Comparison of ENCODE assay signal across 8 cellular contexts in genomic region chr9:33473643-33474352, GRCh38. TPM values are rescaled to one million over a fixed set of nuclear protein-coding genes. Genes with fewer than 3 reads are reported as not detected.
A peak's percentile ranks its signal among the peaks of the same experiment; 100 is the strongest.
DNase-seq lines count a peak whose midpoint lies in the region; ATAC-seq, FAIRE-seq and TF ChIP-seq lines count a peak whose summit lies in the region.

TSS of gene NOL6 (minus strand) at chr9:33473924. CDS start at chr9:33473842, 82 bp downstream.

- H3K79me2 ChIP-seq in endothelial cell of umbilical vein (ENCODE audit: control insufficient read depth, insufficient read depth, low read length) = peaks cover 20% of the 10 kb centered on the region

- H3K9me1 ChIP-seq in IMR-90 (ENCODE audit: insufficient read depth, low read length) (peaks cover 8% of the 10 kb centered on the region; the same call in 1 of the 2 replicates), endothelial cell of umbilical vein (replicated peaks; ENCODE audit: control insufficient read depth, extremely low read depth, insufficient read depth, low read length) (no peaks in the 10 kb centered on the region)

- H4K8ac ChIP-seq in IMR-90 (ENCODE audit: low read depth in 2 of 2, low read length in 2 of 2) = peak within 1 kb of the TSS; percentile 55 to 93

- TF ChIP-seq CTCF in IMR-90 (conservative IDR thresholded peaks at IDR 0.05; ENCODE audit: low read depth, low read length) (no peak), endothelial cell of umbilical vein (IDR thresholded peaks at IDR 0.05; ENCODE audit: extremely low read depth in 1 of 2, insufficient read depth in 1 of 2, low read depth in 1 of 2, low read length in 2 of 2) (no peak)

- H3K79me1 ChIP-seq in IMR-90 (ENCODE audit: low read depth in 1 of 2, low read length in 2 of 2) = peaks cover 10 to 47% of the 10 kb centered on the region in 2 experiments; a peak in 3 of 4 replicates

- H4K20me1 ChIP-seq in IMR-90 (ENCODE audit: insufficient read depth, low read length) (peaks cover 8% of the 10 kb centered on the region; the same call in 1 of the 2 replicates), endothelial cell of umbilical vein (replicated peaks; ENCODE audit: control insufficient read depth, extremely low read depth, insufficient read depth, low read length) (no peaks in the 10 kb centered on the region)

- H2BK15ac ChIP-seq in IMR-90 (ENCODE audit: low read depth, low read length) = no peak within 1 kb of the TSS

- peak within 1 kb of the TSS; percentile 65 for H4K5ac ChIP-seq in IMR-90 (ENCODE audit: low read depth, low read length)

- H3K4ac ChIP-seq in IMR-90 (ENCODE audit: low read depth, low read length) = peak within 1 kb of the TSS; percentile 81

- dilution Hi-C loops in IMR-90 (cut with HindIII; ENCODE audit: low sequenced_read_pairs, unreplicated experiment) = loop anchor here (25.0 kb wide), 1 partner anchor 186 kb away; the partner anchor contains the start of gene NFX1
- dilution Hi-C loops in endothelial cell of umbilical vein (cut with MboI; ENCODE audit: extremely low pct_ligation_motif_present, low sequenced_read_pairs) = no loop called here

- H3K9me3 ChIP-seq in IMR-90 (ENCODE audit: control insufficient read depth, insufficient read depth, low read length) (no peaks in the 10 kb centered on the region), endothelial cell of umbilical vein (replicated peaks; ENCODE audit: control insufficient read depth, insufficient read depth, low read length) (no peaks in the 10 kb centered on the region)

- H3K27ac ChIP-seq in IMR-90 (ENCODE audit: insufficient read depth, low read length) (peak within 1 kb of the TSS; percentile 57), endothelial cell of umbilical vein (ENCODE audit: insufficient read depth, low read depth, low read length) (peak within 1 kb of the TSS; percentile 70)

- H2AFZ ChIP-seq in IMR-90 (replicated peaks; ENCODE audit: low read length, poor library complexity) = peak within 1 kb of the TSS; percentile 90
- peak within 1 kb of the TSS; percentile 79 for H2AFZ ChIP-seq in endothelial cell of umbilical vein (ENCODE audit: low read depth, low read length)

- TF ChIP-seq POLR2A in IMR-90 (IDR thresholded peaks at IDR 0.05; ENCODE audit: low read depth, low read length) (peak; percentile 95), endothelial cell of umbilical vein (IDR thresholded peaks at IDR 0.05; ENCODE audit: low read depth, low read length) (peak; percentile 94)

- peak within 1 kb of the TSS; percentile 3; the same call in 1 of the 2 replicates for H2BK120ac ChIP-seq in IMR-90 (ENCODE audit: low read depth, low read length)

- H3K4me2 ChIP-seq in IMR-90 (ENCODE audit: low read depth, low read length) = peak within 1 kb of the TSS; percentile 78
- H3K4me2 ChIP-seq in endothelial cell of umbilical vein (ENCODE audit: insufficient read depth, low read length) = peak within 1 kb of the TSS; percentile 90

- H3K4me1 ChIP-seq in IMR-90 (ENCODE audit: control insufficient read depth, insufficient read depth, low read length) (peaks cover 3% of the 10 kb centered on the region; the same call in 1 of the 2 replicates), endothelial cell of umbilical vein (ENCODE audit: control insufficient read depth, extremely low read depth, insufficient read depth, low read length) (peaks cover 15% of the 10 kb centered on the region)

- intact Hi-C loops in IMR-90 (cut with micrococcal nuclease) = loop anchor here (1.0 to 5.0 kb wide), 2 partner anchors 44 to 249 kb away; no protein-coding TSS in a partner anchor
- intact Hi-C loops in endothelial cell of umbilical vein (cut with micrococcal nuclease) = loop anchor here (2.0 to 5.0 kb wide), 4 partner anchors 15 to 249 kb away; partner anchors contain the start of gene BAG1

- H3K9ac ChIP-seq in IMR-90 (ENCODE audit: low read depth, low read length) (peak within 1 kb of the TSS; percentile 71), endothelial cell of umbilical vein (replicated peaks; ENCODE audit: extremely low read depth, insufficient read depth, low read length) (peak within 1 kb of the TSS; percentile 80)

- peak within 1 kb of the TSS; percentile 93 for H3K14ac ChIP-seq in IMR-90 (replicated peaks; ENCODE audit: low read depth, low read length)

- peak within 1 kb of the TSS; percentile 79 for H2AK5ac ChIP-seq in IMR-90 (ENCODE audit: low read depth, low read length)

- H3K27me3 ChIP-seq in IMR-90 (ENCODE audit: control insufficient read depth, insufficient read depth, low read length) (no peaks in the 10 kb centered on the region), endothelial cell of umbilical vein (ENCODE audit: control insufficient read depth in 2 of 2, insufficient read depth in 2 of 2, low read length in 2 of 2) (no peaks in the 10 kb centered on the region)

- no peak for TF ChIP-seq RAD21 in IMR-90 (IDR thresholded peaks at IDR 0.05; ENCODE audit: low read length)

- BruUV-seq in IMR-90 (replicated peaks; lab: Mats Ljungman, UMichigan) (no TSS peak), endothelial cell of umbilical vein (replicated peaks; lab: Mats Ljungman, UMichigan) (no TSS peak)

- peak; percentile 96 for ATAC-seq in GM21528 (IDR thresholded peaks at IDR 0.05; ENCODE audit: low FRiP score, unreplicated experiment)
- ATAC-seq in IMR-90 (ENCODE audit: low read depth) = peak; percentile 99

- H3K36me3 ChIP-seq in IMR-90 (ENCODE audit: control insufficient read depth, insufficient read depth, low read length) = peaks cover 27% of the 10 kb centered on the region
- peaks cover 0 to 24% of the 10 kb centered on the region in 2 experiments for H3K36me3 ChIP-seq in endothelial cell of umbilical vein (ENCODE audit: control insufficient read depth in 2 of 2, extremely low read depth in 1 of 2, insufficient read depth in 2 of 2, low read length in 2 of 2)

- peak; percentile 100 for FAIRE-seq in endothelial cell of umbilical vein (lab: Jason Lieb, UNC)

- WGBS in IMR-90 (ENCODE audit: extremely low coverage in 2 of 2, insufficient read length in 1 of 2), 2 experiments = 2% methylated on average over 18 of the region's 32 CpGs; no CpG with 5 or more reads in 1 of the 2 experiments

- peak within 1 kb of the TSS; percentile 78 for H3K56ac ChIP-seq in IMR-90 (ENCODE audit: extremely low read depth, insufficient read depth, low read length)

- H2AK9ac ChIP-seq in IMR-90 (replicated peaks; ENCODE audit: low read depth, low read length, poor library complexity) = peak within 1 kb of the TSS; percentile 92

- H3K18ac ChIP-seq in IMR-90 (ENCODE audit: low read depth, low read length) = peak within 1 kb of the TSS; percentile 36; the same call in 1 of the 2 replicates

- POLR2A ChIA-PET in IMR-90 (lab: Charles Lee; ENCODE audit: unreplicated experiment) (interaction anchor here (1.2 kb wide), 1 partner anchor 10 kb away, joined by 3 read pairs; no protein-coding TSS in a partner anchor), endothelial cell of umbilical vein (lab: Charles Lee) (interaction anchor here (0.6 to 1.5 kb wide), 12 partner anchors 9 to 449 kb away, joined by 3 to 8 read pairs (median 4); partner anchors contain the start of genes ANKRD18B, DNAJA1 and NFX1)

- DNase-seq in DMS 273 (lab: John Stamatoyannopoulos, UW; ENCODE audit: unreplicated experiment) (peak; percentile 99), IMR-90 (peak; percentile 99), OCI-M1 (lab: John Stamatoyannopoulos, UW) (peak; percentile 99), activated T-cell treated with anti-CD3 and anti-CD28 coated beads for 24 hours (ENCODE audit: low read depth) (peak; percentile 98), endothelial cell of umbilical vein (ENCODE audit: low read depth, low spot score) (peak; percentile 100), midbrain (lab: John Stamatoyannopoulos, UW) (peak; percentile 99)
- peak; percentile 94 to 96 for DNase-seq in stimulated activated CD8-positive, alpha-beta memory T cell treated with anti-CD3 and anti-CD28 coated beads, Interleukin-2, amount 100 ng/mL, for 1 hour (ENCODE audit: low read depth in 2 of 2)

- CTCF ChIA-PET in IMR-90 (lab: Yijun Ruan, JAX) (interaction anchor here (0.6 to 1.4 kb wide), 6 partner anchors 10 to 737 kb away, joined by 3 to 10 read pairs (median 4); partner anchors contain the start of gene ANKRD18B), endothelial cell of umbilical vein (lab: Charles Lee) (interaction anchor here (0.7 to 5.1 kb wide), 13 partner anchors 10 to 187 kb away, joined by 3 to 49 read pairs (median 9); partner anchors contain the start of genes ANKRD18B and AQP3)

- peak within 1 kb of the TSS; percentile 69 for H3K23ac ChIP-seq in IMR-90 (ENCODE audit: low read depth, low read length)

- in situ Hi-C loops in IMR-90 (cut with MboI; ENCODE audit: low sequenced_read_pairs) = no loop called here

- peak within 1 kb of the TSS; percentile 91 for H2BK5ac ChIP-seq in IMR-90 (ENCODE audit: low read depth, low read length, poor library complexity, severe bottlenecking)

- H4K91ac ChIP-seq in IMR-90 (ENCODE audit: insufficient read depth, low read depth, low read length) = peak within 1 kb of the TSS; percentile 47

- no peak within 1 kb of the TSS for H2BK20ac ChIP-seq in IMR-90 (ENCODE audit: low read depth, low read length)

- H3K4me3 ChIP-seq in IMR-90 (ENCODE audit: insufficient read depth, low read depth, low read length) (peak within 1 kb of the TSS; percentile 57), endothelial cell of umbilical vein (replicated peaks in 1 of 3; ENCODE audit: insufficient read depth in 1 of 3, low read depth in 1 of 3, low read length in 3 of 3) (peak within 1 kb of the TSS; percentile 62 to 96 (median 89))

TF ChIP-seq in IMR-90, 13 proteins besides CTCF, POLR2A, EP300 and RAD21 (continues in another document):
- no peak for TF ChIP-seq RFX5 (IDR thresholded peaks at IDR 0.05; ENCODE audit: low read depth, low read length)
- TF ChIP-seq RCOR1 (IDR thresholded peaks at IDR 0.05; ENCODE audit: insufficient replicate concordance, low read length) = no peak

TF ChIP-seq in endothelial cell of umbilical vein, 7 proteins besides CTCF, POLR2A, EP300 and RAD21 (continues in another document):
- TF ChIP-seq GATA2 (IDR thresholded peaks at IDR 0.05; ENCODE audit: insufficient read depth, insufficient read length, low read depth, low read length) (no peak), EZH2 (IDR thresholded peaks at IDR 0.05; ENCODE audit: borderline replicate concordance, low read depth, low read length, severe bottlenecking) (no peak), MYC (IDR thresholded peaks at IDR 0.05; ENCODE audit: low read depth, low read length) (no peak)

RNA-seq across cellular contexts. Expression of gene NOL6, which starts in this region (rescaled TPM):
- total RNA-seq in IMR-90 (2012; rRNA removed) (42.8 and 47.3 TPM in 2 replicates), endothelial cell of umbilical vein (42.3 and 45.1 TPM in 2 replicates)
- polyA plus RNA-seq in IMR-90 (2012; rRNA removed) (71.7 and 75.1 TPM in 2 replicates), endothelial cell of umbilical vein (35.7 and 39.8 TPM in 2 replicates)
- polyA plus RNA-seq in IMR-90 (2012; cell fraction: cytosol; rRNA removed) = 40.8 and 45.2 TPM in 2 replicates
- 72.9 and 141 TPM in 2 replicates for polyA plus RNA-seq in IMR-90 (2012; cell fraction: nucleus; rRNA removed; ENCODE audit: low replicate concordance)
- polyA plus RNA-seq in endothelial cell of umbilical vein (2011; cell fraction: cytosol; rRNA removed) = 32.2 and 32.9 TPM in 2 replicates
- 107 TPM in 2 replicates for polyA plus RNA-seq in endothelial cell of umbilical vein (2011; cell fraction: nucleus; rRNA removed)
- polyA plus RNA-seq in endothelial cell of umbilical vein (2012) = 35.2 and 42.5 TPM in 2 replicates
- polyA minus RNA-seq in endothelial cell of umbilical vein = 43.9 and 45.4 TPM in 2 replicates
- polyA minus RNA-seq in endothelial cell of umbilical vein (2011; cell fraction: cytosol; rRNA and poly(A)+ RNA removed) = 28.8 TPM
- polyA minus RNA-seq in endothelial cell of umbilical vein (2011; cell fraction: nucleus; rRNA and poly(A)+ RNA removed) = 37.9 and 40.6 TPM in 2 replicates

Comparison
In these comparisons a context has a peak if more than half of its experiments do, and no peak if none do; other contexts are left out.
1. Peak in every context shown above with its lines: DNase-seq, ATAC-seq, H3K4me3 ChIP-seq and H3K27ac ChIP-seq.